In genomic region chr7:139340808-139341057, GRCh38 we compare ENCODE assay signal across 8 cellular contexts. TPM values are rescaled to one million over a fixed set of nuclear protein-coding genes. Genes with fewer than 3 reads are reported as not detected.
DNase-seq lines count a peak whose midpoint lies in the region; ATAC-seq and TF ChIP-seq lines count a peak whose summit lies in the region.

No MANE protein-coding gene starts in this region.

- H3K79me2 ChIP-seq in OCI-LY3 (ENCODE audit: low read length) (peaks cover 29% of the 10 kb centered on the region), neural progenitor cell (ENCODE audit: low read depth) (peaks cover 36% of the 10 kb centered on the region)

- H3K27ac ChIP-seq in OCI-LY3 (ENCODE audit: low read length): peak overlapping the region; percentile 97
- peak overlapping the region; percentile 99 for H3K27ac ChIP-seq in neural progenitor cell

- H3K4me2 ChIP-seq in OCI-LY3 (ENCODE audit: low read length) (peak overlapping the region; percentile 99), neural progenitor cell (peak overlapping the region; percentile 86)

- peak overlapping the region; percentile 100 for H3K9ac ChIP-seq in OCI-LY3 (ENCODE audit: low read length)
- H3K9ac ChIP-seq in endocrine pancreas (ENCODE audit: control insufficient read depth, insufficient read depth, low read length): peak overlapping the region; percentile 99
- H3K9ac ChIP-seq in neural progenitor cell: peak overlapping the region; percentile 95

- H4K20me1 ChIP-seq in OCI-LY3 (ENCODE audit: insufficient read depth, low read length) (no peaks in the 10 kb centered on the region), neural progenitor cell (ENCODE audit: low read depth) (no peaks in the 10 kb centered on the region)

- H3K27me3 Mint-ChIP-seq in neural progenitor cell (ENCODE audit: insufficient read depth, low read depth): peaks cover 16% of the 10 kb centered on the region

- H3K4me1 ChIP-seq in OCI-LY3 (ENCODE audit: low read length) (peaks cover 12% of the 10 kb centered on the region; the same call in 1 of the 2 replicates), endocrine pancreas (ENCODE audit: control insufficient read depth, insufficient read depth, low read length) (no peaks in the 10 kb centered on the region), neural progenitor cell (peaks cover 3% of the 10 kb centered on the region)

- H3K36me3 ChIP-seq in OCI-LY3 (replicated peaks; ENCODE audit: low read depth, low read length) (peaks cover 6% of the 10 kb centered on the region), endocrine pancreas (ENCODE audit: control insufficient read depth, insufficient read depth, low read length) (no peaks in the 10 kb centered on the region), neural progenitor cell (peaks cover 6% of the 10 kb centered on the region)

- H3K9me3 ChIP-seq in OCI-LY3 (ENCODE audit: insufficient read depth, low read length) (no peaks in the 10 kb centered on the region; the same call in 1 of the 2 replicates), endocrine pancreas (ENCODE audit: control insufficient read depth, low read length) (no peaks in the 10 kb centered on the region), neural progenitor cell (ENCODE audit: low read depth) (no peaks in the 10 kb centered on the region)

- peaks cover 18% of the 10 kb centered on the region for H3K4me1 Mint-ChIP-seq in neural progenitor cell

- peaks cover 32% of the 10 kb centered on the region for H3F3A ChIP-seq in neural progenitor cell (ENCODE audit: low read depth)

- H2AFZ ChIP-seq in OCI-LY3 (ENCODE audit: low read depth, low read length) (peak overlapping the region; percentile 72), neural progenitor cell (replicated peaks) (peak overlapping the region; percentile 65)

- H3K4me3 ChIP-seq in OCI-LY3 (ENCODE audit: low read length) (peak overlapping the region; percentile 96), endocrine pancreas (ENCODE audit: control insufficient read depth, insufficient read depth, low read length) (peak overlapping the region; percentile 93), neural progenitor cell (peak overlapping the region; percentile 78)

- H3K9me3 Mint-ChIP-seq in neural progenitor cell: peaks cover 17% of the 10 kb centered on the region

- H3K27ac Mint-ChIP-seq in neural progenitor cell: peak overlapping the region; percentile 100

- peak; percentile 8 for DNase-seq in GM19238 (ENCODE audit: insufficient read length, low spot score)
- no peak for DNase-seq in neural progenitor cell (ENCODE audit: low spot score)
- DNase-seq in mucosa of gallbladder (ENCODE audit: low spot score): no peak
- no peak for DNase-seq in stimulated activated CD8-positive, alpha-beta memory T cell treated with anti-CD3 and anti-CD28 coated beads, Interleukin-4, amount 100 ng/mL, for 48 hours

- H3K4me3 Mint-ChIP-seq in neural progenitor cell: peak overlapping the region; percentile 95

- no peak for ATAC-seq in HG03460 (IDR thresholded peaks at IDR 0.05; ENCODE audit: unreplicated experiment)
- ATAC-seq in activated CD4-positive, CD25-positive, alpha-beta regulatory T cell treated with anti-CD3 and anti-CD28 coated beads, Interleukin-2, amount 50 U/mL, for 24 hours: no peak

- no peak for TF ChIP-seq CTCF in OCI-LY3 (IDR thresholded peaks at IDR 0.05; ENCODE audit: low read depth, low read length)
- TF ChIP-seq CTCF in neural progenitor cell (IDR thresholded peaks at IDR 0.05): no peak

- H3K36me3 Mint-ChIP-seq in neural progenitor cell: peaks cover 11% of the 10 kb centered on the region

- H3K27me3 ChIP-seq in OCI-LY3 (ENCODE audit: low read depth, low read length) (no peaks in the 10 kb centered on the region), endocrine pancreas (ENCODE audit: control insufficient read depth, insufficient read depth, low read length) (no peaks in the 10 kb centered on the region), neural progenitor cell (no peaks in the 10 kb centered on the region)

RNA-seq across cellular contexts. Expression of gene FMC1, which starts 0.4 kb away (rescaled TPM):
- 8.1 and 16.9 TPM in 2 replicates for total RNA-seq in neural progenitor cell (ENCODE audit: low replicate concordance)
- total RNA-seq in mucosa of gallbladder: 18.2 TPM

RNA-seq across cellular contexts. Expression of gene LUC7L2, which starts 19.0 kb away (rescaled TPM):
- 77.5 and 111 TPM in 2 replicates for total RNA-seq in neural progenitor cell (ENCODE audit: low replicate concordance)
- 101 TPM for total RNA-seq in mucosa of gallbladder
